In the genomic region with DNA sequence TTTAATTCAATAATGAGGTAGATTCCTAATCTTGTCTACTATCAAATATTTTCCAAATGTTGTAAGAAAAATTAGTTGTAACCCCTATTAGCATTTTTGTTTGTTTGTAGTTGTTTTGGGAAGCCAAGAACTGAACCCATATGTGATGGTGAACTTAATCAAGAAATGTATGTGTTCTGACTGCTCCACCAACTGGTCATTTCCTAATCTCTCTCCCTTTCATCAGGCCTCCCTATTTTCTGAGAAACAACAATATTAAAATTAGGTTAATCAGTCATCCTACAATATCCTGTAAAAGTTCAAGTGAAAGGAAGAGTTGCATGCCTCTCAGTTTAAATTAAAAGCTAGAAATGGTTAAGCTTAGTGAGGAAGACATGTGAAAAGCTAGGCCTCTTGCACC, we compare ENCODE assay signal across 1 cellular context.
TF ChIP-seq lines count a peak whose summit lies in the region.

No MANE protein-coding gene starts in this region.

TF ChIP-seq in GM23338, 12 proteins besides CTCF, POLR2A, EP300 and RAD21 (continued from another document):
- TF ChIP-seq, protein P1, sequence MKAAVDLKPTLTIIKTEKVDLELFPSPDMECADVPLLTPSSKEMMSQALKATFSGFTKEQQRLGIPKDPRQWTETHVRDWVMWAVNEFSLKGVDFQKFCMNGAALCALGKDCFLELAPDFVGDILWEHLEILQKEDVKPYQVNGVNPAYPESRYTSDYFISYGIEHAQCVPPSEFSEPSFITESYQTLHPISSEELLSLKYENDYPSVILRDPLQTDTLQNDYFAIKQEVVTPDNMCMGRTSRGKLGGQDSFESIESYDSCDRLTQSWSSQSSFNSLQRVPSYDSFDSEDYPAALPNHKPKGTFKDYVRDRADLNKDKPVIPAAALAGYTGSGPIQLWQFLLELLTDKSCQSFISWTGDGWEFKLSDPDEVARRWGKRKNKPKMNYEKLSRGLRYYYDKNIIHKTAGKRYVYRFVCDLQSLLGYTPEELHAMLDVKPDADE (IDR thresholded peaks at IDR 0.05), result no peak
- TF ChIP-seq ZNF331 (CRISPR knock-in tag; IDR thresholded peaks at IDR 0.05; ENCODE audit: low read depth) (no peak), EZH2phosphoT487 (IDR thresholded peaks at IDR 0.05; ENCODE audit: unreplicated experiment) (no peak), STAT1 (IDR thresholded peaks at IDR 0.05; ENCODE audit: unreplicated experiment) (no peak), NANOG (IDR thresholded peaks at IDR 0.05; ENCODE audit: borderline replicate concordance) (no peak), JUNB (IDR thresholded peaks at IDR 0.05; ENCODE audit: unreplicated experiment) (no peak), EZH2 (IDR thresholded peaks at IDR 0.05; ENCODE audit: low read depth, unreplicated experiment) (no peak), CREB1 (CRISPR knock-in tag; IDR thresholded peaks at IDR 0.05; ENCODE audit: low read depth) (no peak), ZNF114 (CRISPR knock-in tag; IDR thresholded peaks at IDR 0.05) (no peak)
- TF ChIP-seq, protein P2, sequence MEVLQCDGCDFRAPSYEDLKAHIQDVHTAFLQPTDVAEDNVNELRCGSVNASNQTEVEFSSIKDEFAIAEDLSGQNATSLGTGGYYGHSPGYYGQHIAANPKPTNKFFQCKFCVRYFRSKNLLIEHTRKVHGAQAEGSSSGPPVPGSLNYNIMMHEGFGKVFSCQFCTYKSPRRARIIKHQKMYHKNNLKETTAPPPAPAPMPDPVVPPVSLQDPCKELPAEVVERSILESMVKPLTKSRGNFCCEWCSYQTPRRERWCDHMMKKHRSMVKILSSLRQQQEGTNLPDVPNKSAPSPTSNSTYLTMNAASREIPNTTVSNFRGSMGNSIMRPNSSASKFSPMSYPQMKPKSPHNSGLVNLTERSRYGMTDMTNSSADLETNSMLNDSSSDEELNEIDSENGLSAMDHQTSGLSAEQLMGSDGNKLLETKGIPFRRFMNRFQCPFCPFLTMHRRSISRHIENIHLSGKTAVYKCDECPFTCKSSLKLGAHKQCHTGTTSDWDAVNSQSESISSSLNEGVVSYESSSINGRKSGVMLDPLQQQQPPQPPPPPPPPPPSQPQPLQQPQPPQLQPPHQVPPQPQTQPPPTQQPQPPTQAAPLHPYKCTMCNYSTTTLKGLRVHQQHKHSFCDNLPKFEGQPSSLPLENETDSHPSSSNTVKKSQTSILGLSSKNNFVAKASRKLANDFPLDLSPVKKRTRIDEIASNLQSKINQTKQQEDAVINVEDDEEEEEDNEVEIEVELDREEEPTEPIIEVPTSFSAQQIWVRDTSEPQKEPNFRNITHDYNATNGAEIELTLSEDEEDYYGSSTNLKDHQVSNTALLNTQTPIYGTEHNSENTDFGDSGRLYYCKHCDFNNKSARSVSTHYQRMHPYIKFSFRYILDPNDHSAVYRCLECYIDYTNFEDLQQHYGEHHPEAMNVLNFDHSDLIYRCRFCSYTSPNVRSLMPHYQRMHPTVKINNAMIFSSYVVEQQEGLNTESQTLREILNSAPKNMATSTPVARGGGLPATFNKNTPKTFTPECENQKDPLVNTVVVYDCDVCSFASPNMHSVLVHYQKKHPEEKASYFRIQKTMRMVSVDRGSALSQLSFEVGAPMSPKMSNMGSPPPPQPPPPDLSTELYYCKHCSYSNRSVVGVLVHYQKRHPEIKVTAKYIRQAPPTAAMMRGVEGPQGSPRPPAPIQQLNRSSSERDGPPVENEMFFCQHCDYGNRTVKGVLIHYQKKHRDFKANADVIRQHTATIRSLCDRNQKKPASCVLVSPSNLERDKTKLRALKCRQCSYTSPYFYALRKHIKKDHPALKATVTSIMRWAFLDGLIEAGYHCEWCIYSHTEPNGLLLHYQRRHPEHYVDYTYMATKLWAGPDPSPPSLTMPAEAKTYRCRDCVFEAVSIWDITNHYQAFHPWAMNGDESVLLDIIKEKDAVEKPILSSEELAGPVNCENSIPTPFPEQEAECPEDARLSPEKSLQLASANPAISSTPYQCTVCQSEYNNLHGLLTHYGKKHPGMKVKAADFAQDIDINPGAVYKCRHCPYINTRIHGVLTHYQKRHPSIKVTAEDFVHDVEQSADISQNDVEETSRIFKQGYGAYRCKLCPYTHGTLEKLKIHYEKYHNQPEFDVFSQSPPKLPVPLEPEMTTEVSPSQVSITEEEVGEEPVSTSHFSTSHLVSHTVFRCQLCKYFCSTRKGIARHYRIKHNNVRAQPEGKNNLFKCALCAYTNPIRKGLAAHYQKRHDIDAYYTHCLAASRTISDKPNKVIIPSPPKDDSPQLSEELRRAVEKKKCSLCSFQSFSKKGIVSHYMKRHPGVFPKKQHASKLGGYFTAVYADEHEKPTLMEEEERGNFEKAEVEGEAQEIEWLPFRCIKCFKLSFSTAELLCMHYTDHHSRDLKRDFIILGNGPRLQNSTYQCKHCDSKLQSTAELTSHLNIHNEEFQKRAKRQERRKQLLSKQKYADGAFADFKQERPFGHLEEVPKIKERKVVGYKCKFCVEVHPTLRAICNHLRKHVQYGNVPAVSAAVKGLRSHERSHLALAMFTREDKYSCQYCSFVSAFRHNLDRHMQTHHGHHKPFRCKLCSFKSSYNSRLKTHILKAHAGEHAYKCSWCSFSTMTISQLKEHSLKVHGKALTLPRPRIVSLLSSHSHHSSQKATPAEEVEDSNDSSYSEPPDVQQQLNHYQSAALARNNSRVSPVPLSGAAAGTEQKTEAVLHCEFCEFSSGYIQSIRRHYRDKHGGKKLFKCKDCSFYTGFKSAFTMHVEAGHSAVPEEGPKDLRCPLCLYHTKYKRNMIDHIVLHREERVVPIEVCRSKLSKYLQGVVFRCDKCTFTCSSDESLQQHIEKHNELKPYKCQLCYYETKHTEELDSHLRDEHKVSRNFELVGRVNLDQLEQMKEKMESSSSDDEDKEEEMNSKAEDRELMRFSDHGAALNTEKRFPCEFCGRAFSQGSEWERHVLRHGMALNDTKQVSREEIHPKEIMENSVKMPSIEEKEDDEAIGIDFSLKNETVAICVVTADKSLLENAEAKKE (CRISPR knock-in tag; IDR thresholded peaks at IDR 0.05), result no peak
